Comparison of ENCODE assay signal across 33 cellular contexts in the genomic region with DNA sequence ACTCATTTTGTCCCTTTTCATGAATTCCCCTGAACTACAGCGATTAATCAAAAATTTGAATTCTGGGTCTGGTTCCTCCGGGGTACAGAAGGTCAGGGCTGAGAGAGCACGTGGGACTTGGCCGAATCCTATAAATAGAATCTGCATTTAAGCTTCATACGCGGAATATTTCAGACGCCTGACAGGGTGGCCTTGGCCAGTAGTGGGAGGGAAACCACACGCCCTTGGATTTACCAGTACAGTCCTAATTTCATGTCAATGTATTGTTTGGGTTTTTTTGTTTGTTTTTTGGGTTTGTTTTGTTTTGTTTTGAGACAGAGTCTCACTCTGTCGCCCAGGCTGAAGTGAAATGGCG.
"Had no signal": no experiment of that assay in that cellular context is flagged by ENCODE, and none has a peak within 500 bp of the region (broad histone marks: within the 10 kb centered on the region; RNA-seq: fewer than 3 reads in every experiment).

No MANE protein-coding gene starts in this region.

- H3K9me3 Mint-ChIP-seq: activated naive CD4-positive, alpha-beta T cell treated with anti-CD3 and anti-CD28 coated beads, Interleukin-2, amount 10 ng/mL, durations not matched to agents 7 days and 5 days; activated T-cell treated with anti-CD3 and anti-CD28 coated beads, Interleukin-2, amount 50 U/mL, for 24 hours had no signal

- DNase-seq: activated B cell treated with CpG ODN at 0.5 μM for 24 hours; activated CD4-positive, alpha-beta memory T cell treated with anti-CD3 and anti-CD28 coated beads for 36 hours; activated CD4-positive, alpha-beta T cell treated with anti-CD3 and anti-CD28 coated beads for 36 hours; activated CD4-positive, alpha-beta T cell treated with anti-CD3 and anti-CD28 coated beads, Interleukin-2, amount 10 ng/mL, durations not matched to agents 24 days and 14 days; activated CD4-positive, CD25-positive, alpha-beta regulatory T cell treated with anti-CD3 and anti-CD28 coated beads, Interleukin-2, amount 50 U/mL, for 72 hours; activated CD8-positive, alpha-beta memory T cell treated with anti-CD3 and anti-CD28 coated beads, Interleukin-2, amount 10 ng/mL, durations not matched to agents 7 days and 5 days; activated CD8-positive, alpha-beta memory T cell treated with anti-CD3 and anti-CD28 coated beads, Interleukin-2, amount 50 U/mL, for 48 hours; activated CD8-positive, alpha-beta T cell treated with anti-CD3 and anti-CD28 coated beads, Interleukin-2, amount 10 ng/mL, durations not matched to agents 7 days and 5 days; activated gamma-delta T cell; activated naive CD4-positive, alpha-beta T cell; activated naive CD4-positive, alpha-beta T cell treated with anti-CD3 and anti-CD28 coated beads, Interleukin-2, amount 10 ng/mL, durations not matched to agents 7 days and 5 days; activated naive CD8-positive, alpha-beta T cell treated with anti-CD3 and anti-CD28 coated beads, Interleukin-2, amount 10 ng/mL, durations not matched to agents 7 days and 5 days; activated T-cell treated with anti-CD3 and anti-CD28 coated beads for 4 hours; activated T-cell treated with anti-CD3 and anti-CD28 coated beads, Interleukin-2, amount 50 U/mL, for 24 hours; activated T-cell treated with anti-CD3 and anti-CD28 coated beads, Interleukin-2, amount 50 U/mL, for 72 hours; central memory CD4-positive, alpha-beta T cell; cerebellar nuclear complex; colonic mucosa; effector CD8-positive, alpha-beta T cell; esophagus squamous epithelium; foreskin melanocyte; heart right ventricle; T-helper 17 cell; T1000; WERI-Rb-1 had no signal

- H3K36me3 Mint-ChIP-seq: activated CD4-positive, alpha-beta memory T cell treated with anti-CD3 and anti-CD28 coated beads for 36 hours; activated CD8-positive, alpha-beta memory T cell treated with anti-CD3 and anti-CD28 coated beads, Interleukin-2, amount 10 ng/mL, durations not matched to agents 7 days and 5 days; activated naive CD4-positive, alpha-beta T cell treated with anti-CD3 and anti-CD28 coated beads, Interleukin-2, amount 10 ng/mL, durations not matched to agents 7 days and 5 days; activated naive CD8-positive, alpha-beta T cell treated with anti-CD3 and anti-CD28 coated beads, Interleukin-2, amount 10 ng/mL, durations not matched to agents 7 days and 5 days; brain had no signal

- H3K27ac ChIP-seq: ascending aorta, breast epithelium, cardiac muscle cell, colonic mucosa, epithelial cell of prostate, esophagus squamous epithelium, gastroesophageal sphincter, heart right ventricle, WERI-Rb-1 had no signal

- ATAC-seq: activated CD4-positive, alpha-beta T cell treated with anti-CD3 and anti-CD28 coated beads for 36 hours; activated CD8-positive, alpha-beta memory T cell treated with anti-CD3 and anti-CD28 coated beads, Interleukin-2, amount 10 ng/mL, durations not matched to agents 7 days and 5 days; activated CD8-positive, alpha-beta T cell treated with anti-CD3 and anti-CD28 coated beads, Interleukin-2, amount 10 ng/mL, durations not matched to agents 7 days and 5 days; activated naive CD4-positive, alpha-beta T cell treated with anti-CD3 and anti-CD28 coated beads, Interleukin-2, amount 50 U/mL, for 72 hours; activated T-cell treated with anti-CD3 and anti-CD28 coated beads, Interleukin-2, amount 50 U/mL, for 72 hours; gastroesophageal sphincter; heart right ventricle; T-helper 17 cell had no signal

- H3K27ac Mint-ChIP-seq: activated B cell treated with CpG ODN at 0.5 μM for 24 hours; activated CD4-positive, alpha-beta memory T cell treated with anti-CD3 and anti-CD28 coated beads for 36 hours; activated CD4-positive, alpha-beta T cell treated with anti-CD3 and anti-CD28 coated beads for 36 hours; activated CD4-positive, alpha-beta T cell treated with anti-CD3 and anti-CD28 coated beads, Interleukin-2, amount 10 ng/mL, durations not matched to agents 24 days and 14 days; activated CD8-positive, alpha-beta memory T cell treated with anti-CD3 and anti-CD28 coated beads, Interleukin-2, amount 10 ng/mL, durations not matched to agents 7 days and 5 days; activated CD8-positive, alpha-beta T cell treated with anti-CD3 and anti-CD28 coated beads, Interleukin-2, amount 10 ng/mL, durations not matched to agents 7 days and 5 days; activated naive CD4-positive, alpha-beta T cell treated with anti-CD3 and anti-CD28 coated beads, Interleukin-2, amount 10 ng/mL, durations not matched to agents 7 days and 5 days; activated naive CD4-positive, alpha-beta T cell treated with anti-CD3 and anti-CD28 coated beads, Interleukin-2, amount 50 U/mL, for 72 hours; activated naive CD8-positive, alpha-beta T cell treated with anti-CD3 and anti-CD28 coated beads, Interleukin-2, amount 10 ng/mL, durations not matched to agents 7 days and 5 days; activated T-cell treated with anti-CD3 and anti-CD28 coated beads, Interleukin-2, amount 50 U/mL, for 24 hours; activated T-cell treated with anti-CD3 and anti-CD28 coated beads, Interleukin-2, amount 50 U/mL, for 72 hours; brain; T-helper 17 cell; T-helper 2 cell treated with Interferon-gamma antibody and Interleukin-4, amounts not matched to agents 5 μg/mL and 100 μg/mL, for 36 hours had no signal

- H3K4me3 Mint-ChIP-seq: activated B cell treated with CpG ODN at 0.5 μM for 24 hours; activated CD4-positive, alpha-beta memory T cell treated with anti-CD3 and anti-CD28 coated beads for 36 hours; activated CD4-positive, alpha-beta T cell treated with anti-CD3 and anti-CD28 coated beads for 36 hours; activated CD4-positive, alpha-beta T cell treated with anti-CD3 and anti-CD28 coated beads, Interleukin-2, amount 10 ng/mL, durations not matched to agents 24 days and 14 days; activated CD8-positive, alpha-beta memory T cell treated with anti-CD3 and anti-CD28 coated beads, Interleukin-2, amount 10 ng/mL, durations not matched to agents 7 days and 5 days; activated CD8-positive, alpha-beta T cell treated with anti-CD3 and anti-CD28 coated beads, Interleukin-2, amount 10 ng/mL, durations not matched to agents 7 days and 5 days; activated naive CD4-positive, alpha-beta T cell treated with anti-CD3 and anti-CD28 coated beads, Interleukin-2, amount 10 ng/mL, durations not matched to agents 7 days and 5 days; activated naive CD8-positive, alpha-beta T cell treated with anti-CD3 and anti-CD28 coated beads, Interleukin-2, amount 10 ng/mL, durations not matched to agents 7 days and 5 days; activated T-cell treated with anti-CD3 and anti-CD28 coated beads, Interleukin-2, amount 50 U/mL, for 24 hours; activated T-cell treated with anti-CD3 and anti-CD28 coated beads, Interleukin-2, amount 50 U/mL, for 72 hours; brain; T-helper 17 cell; T-helper 2 cell treated with Interferon-gamma antibody and Interleukin-4, amounts not matched to agents 5 μg/mL and 100 μg/mL, for 36 hours had no signal

- H3K27me3 ChIP-seq: ascending aorta, breast epithelium, cardiac muscle cell, colonic mucosa, esophagus squamous epithelium, gastroesophageal sphincter, heart right ventricle had no signal

- H3K4me3 ChIP-seq: ascending aorta, breast epithelium, cardiac muscle cell, colonic mucosa, esophagus squamous epithelium, gastroesophageal sphincter, heart right ventricle had no signal

- H3K4me1 ChIP-seq: ascending aorta, breast epithelium, colonic mucosa, esophagus squamous epithelium, gastroesophageal sphincter, heart right ventricle had no signal

- H3K4me1 Mint-ChIP-seq: activated B cell treated with CpG ODN at 0.5 μM for 24 hours; activated CD8-positive, alpha-beta memory T cell treated with anti-CD3 and anti-CD28 coated beads, Interleukin-2, amount 10 ng/mL, durations not matched to agents 7 days and 5 days; activated naive CD8-positive, alpha-beta T cell treated with anti-CD3 and anti-CD28 coated beads, Interleukin-2, amount 10 ng/mL, durations not matched to agents 7 days and 5 days; brain had no signal

- H3K36me3 ChIP-seq: ascending aorta, breast epithelium, cardiac muscle cell, colonic mucosa, esophagus squamous epithelium, gastroesophageal sphincter, heart right ventricle, WERI-Rb-1 had no signal

- H3K9me3 ChIP-seq: ascending aorta, breast epithelium, colonic mucosa, gastroesophageal sphincter had no signal
